18 cellular contexts compared by ENCODE assay signal in the genomic region with DNA sequence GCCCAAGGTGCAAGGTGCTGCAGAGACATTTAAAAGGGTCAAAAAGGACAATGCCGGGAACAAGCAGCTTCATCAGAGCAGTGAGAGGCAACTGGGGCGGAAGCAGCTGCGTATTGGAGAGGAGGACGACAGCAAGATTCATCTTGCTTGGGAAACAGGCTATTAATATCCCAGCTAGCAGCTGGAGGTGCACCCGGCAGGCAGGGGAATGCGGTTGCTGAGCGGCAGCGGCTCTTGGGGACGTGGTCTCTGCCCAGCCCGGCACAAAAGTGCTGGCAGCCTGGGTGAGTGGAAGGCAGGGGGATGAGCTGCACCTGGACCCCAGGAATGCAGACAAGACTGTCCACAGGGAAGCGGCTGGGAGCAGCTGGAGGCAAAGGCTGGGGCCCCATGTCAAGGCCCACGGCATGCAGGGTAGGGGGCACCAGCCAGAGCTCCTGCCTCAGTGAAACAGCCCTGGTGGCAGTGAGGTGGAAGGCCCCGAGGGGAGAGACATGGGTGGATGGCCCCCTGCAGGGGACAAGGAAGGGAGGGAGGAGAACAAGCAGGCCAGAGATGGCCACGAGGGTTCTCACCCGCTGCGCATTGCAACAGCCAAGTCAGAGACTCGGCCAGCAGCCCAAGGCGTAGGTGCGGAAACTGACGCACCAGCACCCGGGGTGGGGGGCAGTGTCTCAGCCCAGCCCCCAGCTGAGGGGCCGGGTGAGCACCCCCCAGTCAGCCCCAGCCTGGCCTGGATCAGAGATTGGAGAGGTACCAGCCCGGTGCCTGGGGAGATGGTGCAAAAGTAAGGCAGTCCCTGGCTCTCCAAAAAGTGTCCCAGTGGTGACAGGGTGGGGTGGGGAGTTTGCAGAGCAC. TPM values are rescaled to one million over a fixed set of nuclear protein-coding genes. Genes with fewer than 3 reads are reported as not detected.
DNase-seq lines count a peak whose midpoint lies in the region; ATAC-seq and TF ChIP-seq lines count a peak whose summit lies in the region.
"Had no signal": no experiment of that assay in that cellular context is flagged by ENCODE, and none has a peak within 500 bp of the region (broad histone marks: within the 10 kb centered on the region; RNA-seq: fewer than 3 reads in every experiment).

No MANE protein-coding gene starts in this region.

- no peaks in the 10 kb centered on the region for H3K79me2 ChIP-seq in neural cell (replicated peaks; ENCODE audit: insufficient read depth, low read length)
- H3K79me2 ChIP-seq: parathyroid adenoma had no signal

- H3K36me3 Mint-ChIP-seq in endodermal cell (ENCODE audit: low read depth) (peaks cover 29% of the 10 kb centered on the region), type B pancreatic cell (peaks cover 19% of the 10 kb centered on the region)

- H3K27ac ChIP-seq in endodermal cell (ENCODE audit: low read depth, low read length) (peak overlapping the region; percentile 57), neural cell (ENCODE audit: low read length) (no peak overlapping the region)
- H3K27ac ChIP-seq: esophagus squamous epithelium, KMS-11, parathyroid adenoma had no signal

- H3K9me3 Mint-ChIP-seq in endodermal cell (peaks cover 3% of the 10 kb centered on the region), type B pancreatic cell (no peaks in the 10 kb centered on the region)

- no peaks in the 10 kb centered on the region for H3K4me1 ChIP-seq in endodermal cell (ENCODE audit: control insufficient read depth, insufficient read depth, low read length)
- H3K4me1 ChIP-seq: parathyroid adenoma had no signal

- H3F3A ChIP-seq in neural cell (ENCODE audit: insufficient read depth, low read length, poor library complexity, severe bottlenecking): no peaks in the 10 kb centered on the region

- H3K9me2 ChIP-seq in neural cell (ENCODE audit: insufficient read depth, low read length): no peaks in the 10 kb centered on the region

- H4K20me1 ChIP-seq in neural cell (ENCODE audit: insufficient read depth): no peaks in the 10 kb centered on the region

- H3K9me3 ChIP-seq in endodermal cell (ENCODE audit: control insufficient read depth, low read length) (peaks cover 6% of the 10 kb centered on the region), neural cell (ENCODE audit: low read length) (no peaks in the 10 kb centered on the region)

- no peaks in the 10 kb centered on the region for H3K27me3 ChIP-seq in endodermal cell (ENCODE audit: control insufficient read depth, insufficient read depth, low read length, poor library complexity, severe bottlenecking)
- no peaks in the 10 kb centered on the region for H3K27me3 ChIP-seq in neural cell (ENCODE audit: insufficient read depth, low read depth, low read length)
- H3K27me3 ChIP-seq: esophagus squamous epithelium had no signal

- H3K36me3 ChIP-seq in endodermal cell (ENCODE audit: control insufficient read depth, insufficient read depth, low read length): no peaks in the 10 kb centered on the region
- H3K36me3 ChIP-seq in neural cell (ENCODE audit: insufficient read depth, low read length): no peaks in the 10 kb centered on the region

- WGBS in endodermal cell (ENCODE audit: insufficient coverage in 1 of 2, insufficient read length in 1 of 2), 2 experiments: 90 to 93% methylated on average over 15 to 23 of the region's 23 CpGs

- no peak for TF ChIP-seq RAD21 in neural cell (conservative IDR thresholded peaks at IDR 0.05)

- no peak overlapping the region for H2AFZ ChIP-seq in neural cell (ENCODE audit: low read depth, low read length)
- H2AFZ ChIP-seq: parathyroid adenoma had no signal

- H3K27ac Mint-ChIP-seq in endodermal cell: peak overlapping the region; percentile 58
- H3K27ac Mint-ChIP-seq in type B pancreatic cell: no peak overlapping the region
- H3K27ac Mint-ChIP-seq: mesothelial cell of epicardium, T-helper 17 cell had no signal

- intact Hi-C loops in Right ventricle myocardium superior (cut with DNase I) (no loop called here), left cardiac atrium (cut with DNase I) (no loop called here)

- TF ChIP-seq CTCF in endodermal cell (conservative IDR thresholded peaks at IDR 0.05): no peak
- no peak for TF ChIP-seq CTCF in neural cell (IDR thresholded peaks at IDR 0.05; ENCODE audit: poor library complexity, severe bottlenecking)
- TF ChIP-seq CTCF in type B pancreatic cell (conservative IDR thresholded peaks at IDR 0.05): no peak

- ATAC-seq in Right ventricle myocardium superior (ENCODE audit: poor library complexity): peak; percentile 68
- no peak for ATAC-seq in left cardiac atrium
- ATAC-seq: activated CD4-positive, CD25-positive, alpha-beta regulatory T cell treated with anti-CD3 and anti-CD28 coated beads, Interleukin-2, amount 50 U/mL, for 24 hours; T-helper 17 cell had no signal

- H3K9ac ChIP-seq in endodermal cell (ENCODE audit: extremely low read depth, low read length, poor library complexity, severe bottlenecking) (no peak overlapping the region), neural cell (ENCODE audit: low read length) (peak overlapping the region; percentile 10)
- H3K9ac ChIP-seq: KMS-11, parathyroid adenoma had no signal

- H3K27me3 Mint-ChIP-seq in endodermal cell (ENCODE audit: insufficient read depth) (no peaks in the 10 kb centered on the region), type B pancreatic cell (no peaks in the 10 kb centered on the region)
- H3K27me3 Mint-ChIP-seq: T-helper 17 cell had no signal

- DNase-seq in Right ventricle myocardium superior: no peak
- DNase-seq in left cardiac atrium: no peak
- no peak for DNase-seq in endodermal cell
- no peak for DNase-seq in type B pancreatic cell (ENCODE audit: extremely low spot score, unreplicated experiment)
- no peak for DNase-seq in SW480 (ENCODE audit: low spot score)
- no peak for DNase-seq in DMS53 (lab: John Stamatoyannopoulos, UW)
- no peak for DNase-seq in dermis blood vessel endothelial cell
- DNase-seq: activated naive CD4-positive, alpha-beta T cell treated with Interleukin-2 at 50 U/mL for 16 hours; esophagus squamous epithelium; GDM1; islet precursor cell; NCI-H1105 treated with DMSO at 0.1 percent for 48 hours; T-helper 17 cell had no signal

- no peak overlapping the region for H3K4me2 ChIP-seq in neural cell (ENCODE audit: low read length)
- H3K4me2 ChIP-seq: KMS-11 had no signal

- H3K4me3 Mint-ChIP-seq in endodermal cell (no peak overlapping the region), type B pancreatic cell (peak overlapping the region; percentile 39)
- H3K4me3 Mint-ChIP-seq: mesothelial cell of epicardium, T-helper 17 cell had no signal

- H3K4me1 Mint-ChIP-seq in endodermal cell (no peaks in the 10 kb centered on the region), type B pancreatic cell (ENCODE audit: unreplicated experiment) (peaks cover 5% of the 10 kb centered on the region)
- H3K4me1 Mint-ChIP-seq: T-helper 17 cell had no signal

- no peak for TF ChIP-seq EP300 in neural cell (conservative IDR thresholded peaks at IDR 0.05; ENCODE audit: poor library complexity, severe bottlenecking)

- H3K4me3 ChIP-seq in endodermal cell (ENCODE audit: low read length) (no peak overlapping the region), neural cell (ENCODE audit: low read length) (no peak overlapping the region)
- H3K4me3 ChIP-seq: esophagus squamous epithelium had no signal

TF ChIP-seq in neural cell, 6 proteins besides CTCF, POLR2A, EP300 and RAD21:
- TF ChIP-seq MXI1 (conservative IDR thresholded peaks at IDR 0.05; ENCODE audit: poor library complexity, severe bottlenecking) (no peak), TAF1 (IDR thresholded peaks at IDR 0.05; ENCODE audit: low read depth) (no peak), SMC3 (conservative IDR thresholded peaks at IDR 0.05; ENCODE audit: poor library complexity) (no peak), EZH2 (IDR thresholded peaks at IDR 0.05; ENCODE audit: borderline replicate concordance, insufficient read depth, low read length, poor library complexity, severe bottlenecking) (no peak)
- TF ChIP-seq, protein P1, sequence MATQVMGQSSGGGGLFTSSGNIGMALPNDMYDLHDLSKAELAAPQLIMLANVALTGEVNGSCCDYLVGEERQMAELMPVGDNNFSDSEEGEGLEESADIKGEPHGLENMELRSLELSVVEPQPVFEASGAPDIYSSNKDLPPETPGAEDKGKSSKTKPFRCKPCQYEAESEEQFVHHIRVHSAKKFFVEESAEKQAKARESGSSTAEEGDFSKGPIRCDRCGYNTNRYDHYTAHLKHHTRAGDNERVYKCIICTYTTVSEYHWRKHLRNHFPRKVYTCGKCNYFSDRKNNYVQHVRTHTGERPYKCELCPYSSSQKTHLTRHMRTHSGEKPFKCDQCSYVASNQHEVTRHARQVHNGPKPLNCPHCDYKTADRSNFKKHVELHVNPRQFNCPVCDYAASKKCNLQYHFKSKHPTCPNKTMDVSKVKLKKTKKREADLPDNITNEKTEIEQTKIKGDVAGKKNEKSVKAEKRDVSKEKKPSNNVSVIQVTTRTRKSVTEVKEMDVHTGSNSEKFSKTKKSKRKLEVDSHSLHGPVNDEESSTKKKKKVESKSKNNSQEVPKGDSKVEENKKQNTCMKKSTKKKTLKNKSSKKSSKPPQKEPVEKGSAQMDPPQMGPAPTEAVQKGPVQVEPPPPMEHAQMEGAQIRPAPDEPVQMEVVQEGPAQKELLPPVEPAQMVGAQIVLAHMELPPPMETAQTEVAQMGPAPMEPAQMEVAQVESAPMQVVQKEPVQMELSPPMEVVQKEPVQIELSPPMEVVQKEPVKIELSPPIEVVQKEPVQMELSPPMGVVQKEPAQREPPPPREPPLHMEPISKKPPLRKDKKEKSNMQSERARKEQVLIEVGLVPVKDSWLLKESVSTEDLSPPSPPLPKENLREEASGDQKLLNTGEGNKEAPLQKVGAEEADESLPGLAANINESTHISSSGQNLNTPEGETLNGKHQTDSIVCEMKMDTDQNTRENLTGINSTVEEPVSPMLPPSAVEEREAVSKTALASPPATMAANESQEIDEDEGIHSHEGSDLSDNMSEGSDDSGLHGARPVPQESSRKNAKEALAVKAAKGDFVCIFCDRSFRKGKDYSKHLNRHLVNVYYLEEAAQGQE (IDR thresholded peaks at IDR 0.05; ENCODE audit: borderline replicate concordance): no peak

RNA-seq across cellular contexts. Expression of a gene that starts 34.4 kb away (rescaled TPM):
- total RNA-seq in Right ventricle myocardium superior: 29.6 TPM
- total RNA-seq in left cardiac atrium: 10 to 100 TPM; 40.3 to 51.7 TPM
- total RNA-seq in endodermal cell: 10 to 100 TPM; 52.2 to 67.9 TPM
- 54.0 TPM for polyA plus RNA-seq in endodermal cell (2013, experiment 1 of 2)
- polyA plus RNA-seq in endodermal cell (2013, experiment 2 of 2): 42.9 TPM
- 43.9 and 59.8 TPM in 2 replicates for polyA plus RNA-seq in neural cell
- polyA minus RNA-seq in neural cell: 30.4 and 33.2 TPM in 2 replicates
- 84.7 and 139 TPM in 2 replicates for total RNA-seq in type B pancreatic cell (ENCODE audit: low replicate concordance)
- 70.5 and 78.8 TPM in 2 replicates for total RNA-seq in dermis blood vessel endothelial cell
